ENCODE assay signal across 22 cellular contexts in the genomic region with DNA sequence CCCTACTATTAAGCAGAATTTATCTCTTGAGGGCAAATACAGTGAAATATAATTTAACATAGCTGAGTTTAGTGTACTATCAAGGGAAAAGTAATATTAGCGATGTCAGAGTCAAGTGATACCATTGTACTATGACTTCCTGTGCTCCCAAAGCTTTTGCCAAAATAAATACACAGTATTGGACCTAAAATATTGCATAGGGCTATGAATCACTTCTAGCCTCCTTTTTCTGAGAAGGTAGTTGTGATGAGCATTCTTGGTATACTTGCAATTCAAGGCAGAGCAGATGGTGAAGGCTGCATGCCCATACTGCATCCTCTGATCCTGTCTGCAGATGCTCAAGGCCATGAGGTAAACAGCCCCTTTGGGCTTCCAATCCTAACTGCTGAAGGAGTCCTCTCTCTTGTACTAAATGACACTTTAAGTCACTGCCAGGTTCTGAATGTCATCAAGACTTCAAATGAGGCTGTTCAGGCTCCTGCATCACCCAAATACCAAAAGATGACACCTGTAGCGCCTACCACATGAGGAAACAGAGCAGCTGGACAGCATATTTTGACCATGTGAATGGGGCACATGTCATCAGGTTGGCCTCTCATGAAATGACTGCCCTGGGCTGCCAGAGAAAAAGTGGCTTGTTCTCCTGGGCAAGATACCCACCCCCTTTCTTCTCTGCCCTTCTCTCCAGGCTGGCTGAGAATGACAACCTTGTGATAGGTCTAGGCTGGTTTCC. TPM values are rescaled to one million over a fixed set of nuclear protein-coding genes. Genes with fewer than 3 reads are reported as not detected.
A peak's percentile ranks its signal among the peaks of the same experiment; 100 is the strongest.
DNase-seq lines count a peak whose midpoint lies in the region; ATAC-seq and TF ChIP-seq lines count a peak whose summit lies in the region.
"Had no signal": no experiment of that assay in that cellular context is flagged by ENCODE, and none has a peak within 500 bp of the region (broad histone marks: within the 10 kb centered on the region; RNA-seq: fewer than 3 reads in every experiment).

No MANE protein-coding gene starts in this region.

- H3K27me3 Mint-ChIP-seq in CD4-positive, alpha-beta memory T cell: peaks cover 3 to 4% of the 10 kb centered on the region in 2 donors
- H3K27me3 Mint-ChIP-seq in glutamatergic neuron (ENCODE audit: unreplicated experiment): peaks cover 2% of the 10 kb centered on the region
- H3K27me3 Mint-ChIP-seq in effector memory CD8-positive, alpha-beta T cell: peaks cover 0 to 28% of the 10 kb centered on the region in 2 donors
- H3K27me3 Mint-ChIP-seq: activated naive CD8-positive, alpha-beta T cell treated with anti-CD3 and anti-CD28 coated beads, Interleukin-2, amount 10 ng/mL, durations not matched to agents 7 days and 5 days had no signal

- H3K27me3 ChIP-seq in adipocyte (replicated peaks; ENCODE audit: control insufficient read depth, insufficient read depth, low read length) (no peaks in the 10 kb centered on the region), trophoblast cell (ENCODE audit: insufficient read depth, low read length) (no peaks in the 10 kb centered on the region)
- H3K27me3 ChIP-seq in CD4-positive, alpha-beta memory T cell (ENCODE audit: insufficient read depth, low read length): no peaks in the 10 kb centered on the region
- H3K27me3 ChIP-seq: Peyer's patch, spleen had no signal

- peaks cover 2% of the 10 kb centered on the region for H3K79me1 ChIP-seq in trophoblast cell (ENCODE audit: low read length)

- H3K9me3 ChIP-seq in adipocyte (ENCODE audit: control insufficient read depth, low read length) (no peaks in the 10 kb centered on the region), trophoblast cell (ENCODE audit: insufficient read depth, low read depth, low read length) (no peaks in the 10 kb centered on the region)
- H3K9me3 ChIP-seq in CD4-positive, alpha-beta memory T cell (ENCODE audit: control insufficient read depth in 1 of 2, low read length in 2 of 2): no peaks in the 10 kb centered on the region
- H3K9me3 ChIP-seq: Peyer's patch, spleen had no signal

- H3K4me3 ChIP-seq in adipocyte (ENCODE audit: low read length): no peak overlapping the region
- H3K4me3 ChIP-seq in trophoblast cell (ENCODE audit: low read depth, low read length): no peak overlapping the region
- H3K4me3 ChIP-seq in CD4-positive, alpha-beta memory T cell (ENCODE audit: low read length in 2 of 2): no peak overlapping the region
- H3K4me3 ChIP-seq: Peyer's patch, spleen had no signal

- H3K79me2 ChIP-seq in trophoblast cell (ENCODE audit: control insufficient read depth, insufficient read depth, low read length, poor library complexity): no peaks in the 10 kb centered on the region
- H3K79me2 ChIP-seq: parathyroid adenoma had no signal

- CTCF ChIA-PET in CD4-positive, alpha-beta memory T cell (lab: Charles Lee; ENCODE audit: partially characterized antibody): no interaction called here

- no peak for TF ChIP-seq CTCF in glutamatergic neuron (IDR thresholded peaks at IDR 0.05; ENCODE audit: partially characterized antibody, unreplicated experiment)

- no peak overlapping the region for H2BK12ac ChIP-seq in trophoblast cell (ENCODE audit: low read length)

- no peak overlapping the region for H4K12ac ChIP-seq in trophoblast cell (ENCODE audit: low read depth, low read length)

- H3K14ac ChIP-seq in trophoblast cell (ENCODE audit: low read length): no peak overlapping the region

- H4K91ac ChIP-seq in trophoblast cell (ENCODE audit: low read depth, low read length): no peak overlapping the region

- no peak overlapping the region for H3K27ac ChIP-seq in trophoblast cell (ENCODE audit: low read depth, low read length)
- H3K27ac ChIP-seq in CD4-positive, alpha-beta memory T cell (ENCODE audit: low read depth, low read length): no peak overlapping the region
- H3K27ac ChIP-seq: parathyroid adenoma, Peyer's patch, spleen, VCaP had no signal

- H2BK5ac ChIP-seq in trophoblast cell (ENCODE audit: low read depth, low read length, poor library complexity): no peak overlapping the region

- POLR2A ChIA-PET in CD4-positive, alpha-beta memory T cell (lab: Charles Lee; ENCODE audit: partially characterized antibody): interaction anchor here (1.4 kb wide), 1 partner anchor 30 kb away, joined by 3 read pairs; a partner anchor contains a TSS

- no peak overlapping the region for H3K4me3 Mint-ChIP-seq in CD4-positive, alpha-beta memory T cell
- no peak overlapping the region for H3K4me3 Mint-ChIP-seq in glutamatergic neuron (ENCODE audit: unreplicated experiment)
- H3K4me3 Mint-ChIP-seq in effector memory CD8-positive, alpha-beta T cell: no peak overlapping the region
- H3K4me3 Mint-ChIP-seq: activated CD8-positive, alpha-beta T cell treated with anti-CD3 and anti-CD28 coated beads for 36 hours; activated naive CD8-positive, alpha-beta T cell treated with anti-CD3 and anti-CD28 coated beads, Interleukin-2, amount 10 ng/mL, durations not matched to agents 7 days and 5 days; activated T-cell treated with anti-CD3 and anti-CD28 coated beads, Interleukin-2, amount 50 U/mL, for 72 hours; CD4-positive, alpha-beta T cell had no signal

- no peaks in the 10 kb centered on the region for H3K36me3 ChIP-seq in adipocyte (ENCODE audit: control insufficient read depth, insufficient read depth, low read length, severe bottlenecking)
- no peaks in the 10 kb centered on the region for H3K36me3 ChIP-seq in trophoblast cell (ENCODE audit: control insufficient read depth in 1 of 2, insufficient read depth in 2 of 2, low read length in 2 of 2)
- no peaks in the 10 kb centered on the region for H3K36me3 ChIP-seq in CD4-positive, alpha-beta memory T cell (ENCODE audit: insufficient read depth, low read length)
- H3K36me3 ChIP-seq: Peyer's patch, spleen had no signal

- ATAC-seq in effector memory CD8-positive, alpha-beta T cell (replicated peaks): no peak
- ATAC-seq: activated CD8-positive, alpha-beta T cell treated with anti-CD3 and anti-CD28 coated beads for 36 hours; activated T-cell treated with anti-CD3 and anti-CD28 coated beads, Interleukin-2, amount 50 U/mL, for 72 hours had no signal

- WGBS in trophoblast cell (ENCODE audit: extremely low coverage, insufficient coverage, insufficient read length): no CpG with 5 or more reads among the region's 2 CpGs

- H3K23ac ChIP-seq in trophoblast cell (ENCODE audit: low read length): no peak overlapping the region

- H3K27ac Mint-ChIP-seq in CD4-positive, alpha-beta memory T cell: peak overlapping the region in 1 of 7 donors; percentile 11
- H3K27ac Mint-ChIP-seq in glutamatergic neuron (ENCODE audit: unreplicated experiment): no peak overlapping the region
- H3K27ac Mint-ChIP-seq in effector memory CD8-positive, alpha-beta T cell: no peak overlapping the region
- H3K27ac Mint-ChIP-seq: activated CD8-positive, alpha-beta T cell treated with anti-CD3 and anti-CD28 coated beads for 36 hours; activated naive CD8-positive, alpha-beta T cell treated with anti-CD3 and anti-CD28 coated beads, Interleukin-2, amount 10 ng/mL, durations not matched to agents 7 days and 5 days; activated T-cell treated with anti-CD3 and anti-CD28 coated beads, Interleukin-2, amount 50 U/mL, for 72 hours; CD4-positive, alpha-beta T cell had no signal

- no peak overlapping the region for H3K4ac ChIP-seq in trophoblast cell (ENCODE audit: low read depth, low read length)

- no peak overlapping the region for H2AK5ac ChIP-seq in trophoblast cell (ENCODE audit: low read length)

- DNase-seq in NCI-H2029 (lab: John Stamatoyannopoulos, UW) (peak; percentile 7), NCI-H2029 treated with DMSO at 0.1 percent for 48 hours (lab: John Stamatoyannopoulos, UW) (no peak), adipocyte (ENCODE audit: low read depth) (peak; percentile 38), fibroblast of peridontal ligament (ENCODE audit: extremely low read depth) (peak; percentile 44), trophoblast cell (peak; percentile 71 to 86), glutamatergic neuron (no peak)
- no peak for DNase-seq in CD4-positive, alpha-beta memory T cell
- DNase-seq in effector memory CD8-positive, alpha-beta T cell: no peak
- DNase-seq: 8988T; activated CD8-positive, alpha-beta T cell treated with anti-CD3 and anti-CD28 coated beads for 36 hours; activated naive CD8-positive, alpha-beta T cell treated with anti-CD3 and anti-CD28 coated beads, Interleukin-2, amount 10 ng/mL, durations not matched to agents 7 days and 5 days; activated T-cell treated with anti-CD3 and anti-CD28 coated beads, Interleukin-2, amount 50 U/mL, for 72 hours; CD4-positive, alpha-beta T cell; erythroblast; NCI-H1048; NCI-H2171 treated with DMSO at 0.1 percent for 48 hours; NCI-H774; Peyer's patch; spleen; stimulated activated naive CD4-positive, alpha-beta T cell had no signal

- H3K4me2 ChIP-seq in trophoblast cell (ENCODE audit: low read length): no peak overlapping the region

- no peak overlapping the region for H3K18ac ChIP-seq in trophoblast cell (ENCODE audit: low read length)

- intact Hi-C loops in CD4-positive, alpha-beta memory T cell (cut with micrococcal nuclease): no loop called here

- H2BK120ac ChIP-seq in trophoblast cell (ENCODE audit: insufficient read depth, low read length, poor library complexity): no peak overlapping the region

- no peak overlapping the region for H2AFZ ChIP-seq in trophoblast cell (ENCODE audit: insufficient read depth, low read length, poor library complexity)
- H2AFZ ChIP-seq: parathyroid adenoma had no signal

- H3K4me1 Mint-ChIP-seq in CD4-positive, alpha-beta memory T cell: no peaks in the 10 kb centered on the region
- H3K4me1 Mint-ChIP-seq in glutamatergic neuron (ENCODE audit: low read depth, unreplicated experiment): no peaks in the 10 kb centered on the region
- no peaks in the 10 kb centered on the region for H3K4me1 Mint-ChIP-seq in effector memory CD8-positive, alpha-beta T cell (ENCODE audit: low read depth in 2 of 2)
- H3K4me1 Mint-ChIP-seq: activated naive CD8-positive, alpha-beta T cell treated with anti-CD3 and anti-CD28 coated beads, Interleukin-2, amount 10 ng/mL, durations not matched to agents 7 days and 5 days had no signal

- H4K8ac ChIP-seq in trophoblast cell (ENCODE audit: low read depth, low read length): no peak overlapping the region

- H3K9ac ChIP-seq in adipocyte (ENCODE audit: low read length) (no peak overlapping the region), trophoblast cell (ENCODE audit: low read length) (no peak overlapping the region)
- H3K9ac ChIP-seq: parathyroid adenoma had no signal

- no peaks in the 10 kb centered on the region for H3K9me3 Mint-ChIP-seq in CD4-positive, alpha-beta memory T cell
- no peaks in the 10 kb centered on the region for H3K9me3 Mint-ChIP-seq in glutamatergic neuron (ENCODE audit: unreplicated experiment)
- H3K9me3 Mint-ChIP-seq in effector memory CD8-positive, alpha-beta T cell: no peaks in the 10 kb centered on the region
- H3K9me3 Mint-ChIP-seq: activated CD8-positive, alpha-beta T cell treated with anti-CD3 and anti-CD28 coated beads for 36 hours; activated naive CD8-positive, alpha-beta T cell treated with anti-CD3 and anti-CD28 coated beads, Interleukin-2, amount 10 ng/mL, durations not matched to agents 7 days and 5 days; activated T-cell treated with anti-CD3 and anti-CD28 coated beads, Interleukin-2, amount 50 U/mL, for 72 hours; CD4-positive, alpha-beta T cell had no signal

- H3K4me1 ChIP-seq in adipocyte (ENCODE audit: control insufficient read depth, insufficient read depth, low read length): peaks cover 11% of the 10 kb centered on the region
- H3K4me1 ChIP-seq in trophoblast cell (ENCODE audit: control insufficient read depth in 1 of 2, insufficient read depth in 2 of 2, low read length in 2 of 2): peaks cover 3 to 4% of the 10 kb centered on the region in 2 experiments
- no peaks in the 10 kb centered on the region for H3K4me1 ChIP-seq in CD4-positive, alpha-beta memory T cell (ENCODE audit: insufficient read depth, low read length)
- H3K4me1 ChIP-seq: Peyer's patch, spleen had no signal

- no peaks in the 10 kb centered on the region for H3K36me3 Mint-ChIP-seq in CD4-positive, alpha-beta memory T cell
- no peaks in the 10 kb centered on the region for H3K36me3 Mint-ChIP-seq in glutamatergic neuron (ENCODE audit: unreplicated experiment)
- no peaks in the 10 kb centered on the region for H3K36me3 Mint-ChIP-seq in effector memory CD8-positive, alpha-beta T cell (ENCODE audit: insufficient read depth)
- H3K36me3 Mint-ChIP-seq: activated naive CD8-positive, alpha-beta T cell treated with anti-CD3 and anti-CD28 coated beads, Interleukin-2, amount 10 ng/mL, durations not matched to agents 7 days and 5 days had no signal

RNA-seq across cellular contexts. Expression of a gene that starts 29.7 kb away (rescaled TPM):
- 60.9 and 63.0 TPM in 2 replicates for polyA plus RNA-seq in trophoblast cell (2013)
- 100 to 1,000 TPM; 106 to 108 TPM for total RNA-seq in CD4-positive, alpha-beta memory T cell
- polyA plus RNA-seq in CD4-positive, alpha-beta memory T cell: 100 to 1,000 TPM; 209 to 258 TPM
- total RNA-seq in glutamatergic neuron (ENCODE audit: unreplicated experiment): 193 TPM

Comparison
In these comparisons a context has a peak if more than half of its experiments do, and no peak if none do; other contexts are left out.
1. DNase-seq: peak in NCI-H2029 (single experiment), adipocyte (single experiment), fibroblast of peridontal ligament (single experiment) and trophoblast cell (2 of 2); none in NCI-H2029 treated with DMSO at 0.1 percent for 48 hours (single experiment), CD4-positive, alpha-beta memory T cell (0 of 5), glutamatergic neuron (single experiment) and effector memory CD8-positive, alpha-beta T cell (0 of 3).